In the genomic region with DNA sequence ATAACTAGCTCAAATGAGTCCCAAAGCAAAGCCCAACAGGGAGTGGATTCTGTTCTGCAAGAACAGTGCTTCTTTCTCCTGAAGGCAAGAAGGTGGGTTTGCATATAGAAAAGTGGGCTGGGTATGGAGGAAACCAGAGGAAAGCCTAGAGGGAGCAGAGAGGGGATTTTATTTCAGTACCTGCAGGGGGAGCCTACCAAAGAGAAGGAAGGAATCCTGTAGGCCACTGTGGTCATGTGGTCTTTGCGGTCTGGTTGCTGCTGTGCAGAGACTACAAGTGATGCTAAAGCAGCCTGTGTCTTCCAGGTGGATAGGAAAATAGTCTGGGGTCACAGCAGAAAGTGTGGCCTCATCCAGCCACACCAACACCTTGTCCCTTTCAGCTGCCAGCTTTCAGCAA, we compare ENCODE assay signal across 10 cellular contexts. TPM values are rescaled to one million over a fixed set of nuclear protein-coding genes. Genes with fewer than 3 reads are reported as not detected.
DNase-seq lines count a peak whose midpoint lies in the region; ATAC-seq and TF ChIP-seq lines count a peak whose summit lies in the region.
"Had no signal": no experiment of that assay in that cellular context is flagged by ENCODE, and none has a peak within 500 bp of the region (broad histone marks: within the 10 kb centered on the region; RNA-seq: fewer than 3 reads in every experiment).

No MANE protein-coding gene starts in this region.

- peak; percentile 44 for ATAC-seq in mucosa of descending colon

- DNase-seq in DMS53 (lab: John Stamatoyannopoulos, UW) = peak; percentile 37
- DNase-seq in DMS53 treated with DMSO at 0.1 percent for 48 hours (lab: John Stamatoyannopoulos, UW; ENCODE audit: unreplicated experiment) = no peak
- DNase-seq in Jurkat, Clone E6-1 (ENCODE audit: low read depth, low spot score) = peak; percentile 91
- DNase-seq in activated naive CD8-positive, alpha-beta T cell treated with anti-CD3 and anti-CD28 coated beads for 36 hours = peak; percentile 16
- no peak for DNase-seq in mucosa of descending colon
- no peak for DNase-seq in posterior vena cava (ENCODE audit: low spot score)
- DNase-seq in nucleus accumbens (lab: John Stamatoyannopoulos, UW) = no peak
- DNase-seq in GM10248 (ENCODE audit: extremely low spot score) = no peak
- DNase-seq: amygdala, NCI-H446 treated with DMSO at 0.1 percent for 48 hours had no signal

- H3K36me3 Mint-ChIP-seq in activated naive CD8-positive, alpha-beta T cell treated with anti-CD3 and anti-CD28 coated beads for 36 hours = no peaks in the 10 kb centered on the region

- H3K4me1 Mint-ChIP-seq in activated naive CD8-positive, alpha-beta T cell treated with anti-CD3 and anti-CD28 coated beads for 36 hours = no peaks in the 10 kb centered on the region

- no peak overlapping the region for H3K4me3 ChIP-seq in Jurkat, Clone E6-1 (ENCODE audit: low read length)
- no peak overlapping the region for H3K4me3 ChIP-seq in mucosa of descending colon

- H3K4me1 ChIP-seq in mucosa of descending colon (ENCODE audit: low read depth) = no peaks in the 10 kb centered on the region

- no peaks in the 10 kb centered on the region for H3K9me3 ChIP-seq in mucosa of descending colon

- POLR2A ChIA-PET in GM10248 (lab: Yijun Ruan, JAX) = no interaction called here

- no peak overlapping the region for H3K4me3 Mint-ChIP-seq in activated naive CD8-positive, alpha-beta T cell treated with anti-CD3 and anti-CD28 coated beads for 36 hours

- no peaks in the 10 kb centered on the region for H3K9me3 Mint-ChIP-seq in activated naive CD8-positive, alpha-beta T cell treated with anti-CD3 and anti-CD28 coated beads for 36 hours

- CTCF ChIA-PET in GM10248 (lab: Yijun Ruan, JAX) = no interaction called here

- TF ChIP-seq CTCF in mucosa of descending colon (IDR thresholded peaks at IDR 0.05) = no peak
- no peak for TF ChIP-seq CTCF in GM10248 (IDR thresholded peaks at IDR 0.05; ENCODE audit: control extremely low read depth, extremely low read depth, low read depth, missing control alignments)

- H3K36me3 ChIP-seq in mucosa of descending colon (ENCODE audit: low read depth) = no peaks in the 10 kb centered on the region

- peaks cover 6% of the 10 kb centered on the region for H3K27me3 Mint-ChIP-seq in activated naive CD8-positive, alpha-beta T cell treated with anti-CD3 and anti-CD28 coated beads for 36 hours

- intact Hi-C loops in mucosa of descending colon (cut with DNase I, micrococcal nuclease) = no loop called here
- intact Hi-C loops in posterior vena cava (cut with DNase I) = no loop called here

- H3K27ac Mint-ChIP-seq in activated naive CD8-positive, alpha-beta T cell treated with anti-CD3 and anti-CD28 coated beads for 36 hours = no peak overlapping the region

RNA-seq across cellular contexts. Expression of a gene that starts 33.2 kb away (rescaled TPM):
- 2.8 TPM for polyA plus RNA-seq in Jurkat, Clone E6-1 (2012; ENCODE audit: insufficient read depth, insufficient read length)
- 1 to 10 TPM; 1.7 to 2.1 TPM for total RNA-seq in activated naive CD8-positive, alpha-beta T cell treated with anti-CD3 and anti-CD28 coated beads for 36 hours
- total RNA-seq in mucosa of descending colon (10 to 100 TPM in 2 of 3 donors, 1 to 10 TPM in 1; 4.9 to 82.1 (median 48.8) TPM), posterior vena cava (100 to 1,000 TPM; 188 to 208 TPM)

RNA-seq across cellular contexts. Expression of a gene that starts 51.4 kb away (rescaled TPM):
- polyA plus RNA-seq in Jurkat, Clone E6-1 (2012; ENCODE audit: insufficient read depth, insufficient read length) = not detected
- total RNA-seq in activated naive CD8-positive, alpha-beta T cell treated with anti-CD3 and anti-CD28 coated beads for 36 hours = not detected
- total RNA-seq in mucosa of descending colon = 1 to 10 TPM in 1 of 3 donors, under 1 TPM in 1, not detected in 1; 0.17 to 4.1 TPM
- not detected for total RNA-seq in posterior vena cava

Comparison
In these comparisons a context has a peak if more than half of its experiments do, and no peak if none do; other contexts are left out.
1. DNase-seq: peak in DMS53 (single experiment), Jurkat, Clone E6-1 (single experiment) and activated naive CD8-positive, alpha-beta T cell treated with anti-CD3 and anti-CD28 coated beads for 36 hours (single experiment); none in DMS53 treated with DMSO at 0.1 percent for 48 hours (single experiment), mucosa of descending colon (0 of 3), posterior vena cava (single experiment), nucleus accumbens (0 of 56) and GM10248 (single experiment).